8 cellular contexts compared by ENCODE assay signal in genomic region chr11:12008790-12009616, GRCh38. TPM values are rescaled to one million over a fixed set of nuclear protein-coding genes. Genes with fewer than 3 reads are reported as not detected.
DNase-seq lines count a peak whose midpoint lies in the region; ATAC-seq and TF ChIP-seq lines count a peak whose summit lies in the region.

No MANE protein-coding gene starts in this region.

- ATAC-seq in GM18511 (IDR thresholded peaks at IDR 0.05; ENCODE audit: unreplicated experiment): no peak
- ATAC-seq in HG02870 (IDR thresholded peaks at IDR 0.05; ENCODE audit: unreplicated experiment): no peak

- H3K27me3 ChIP-seq in adipocyte (replicated peaks; ENCODE audit: control insufficient read depth, insufficient read depth, low read length) (no peaks in the 10 kb centered on the region), right atrium auricular region (no peaks in the 10 kb centered on the region)

- no peak overlapping the region for H3K27ac Mint-ChIP-seq in activated naive CD4-positive, alpha-beta T cell treated with anti-CD3 and anti-CD28 coated beads, Interleukin-2, amount 50 U/mL, for 24 hours
- peak overlapping the region; percentile 71 for H3K27ac Mint-ChIP-seq in progenitor cell of endocrine pancreas

- H3K9me3 ChIP-seq in adipocyte (ENCODE audit: control insufficient read depth, low read length) (no peaks in the 10 kb centered on the region), right atrium auricular region (no peaks in the 10 kb centered on the region)

- H3K9me3 Mint-ChIP-seq in activated naive CD4-positive, alpha-beta T cell treated with anti-CD3 and anti-CD28 coated beads, Interleukin-2, amount 50 U/mL, for 24 hours: no peaks in the 10 kb centered on the region
- H3K9me3 Mint-ChIP-seq in progenitor cell of endocrine pancreas (ENCODE audit: low read depth): no peaks in the 10 kb centered on the region

- H3K4me1 ChIP-seq in adipocyte (ENCODE audit: control insufficient read depth, insufficient read depth, low read length) (peaks cover 21% of the 10 kb centered on the region), right atrium auricular region (peaks cover 3 to 49% of the 10 kb centered on the region in 2 donors)

- H3K9ac ChIP-seq in adipocyte (ENCODE audit: low read length): peak overlapping the region; percentile 69

- no peaks in the 10 kb centered on the region for H3K36me3 Mint-ChIP-seq in activated naive CD4-positive, alpha-beta T cell treated with anti-CD3 and anti-CD28 coated beads, Interleukin-2, amount 50 U/mL, for 24 hours
- H3K36me3 Mint-ChIP-seq in progenitor cell of endocrine pancreas (ENCODE audit: insufficient read depth): peaks cover 4% of the 10 kb centered on the region

- H3K27ac ChIP-seq in right atrium auricular region: peak overlapping the region; percentile 89 to 94

- TF ChIP-seq CTCF in right atrium auricular region (IDR thresholded peaks at IDR 0.05): no peak
- no peak for TF ChIP-seq CTCF in progenitor cell of endocrine pancreas (IDR thresholded peaks at IDR 0.05; ENCODE audit: unreplicated experiment)

- peak overlapping the region; percentile 79 for H3K4me3 Mint-ChIP-seq in activated naive CD4-positive, alpha-beta T cell treated with anti-CD3 and anti-CD28 coated beads, Interleukin-2, amount 50 U/mL, for 24 hours
- H3K4me3 Mint-ChIP-seq in progenitor cell of endocrine pancreas (ENCODE audit: low read depth): peak overlapping the region; percentile 89

- no peak for DNase-seq in activated naive CD4-positive, alpha-beta T cell treated with Interleukin-2 at 50 U/mL for 16 hours
- peak; percentile 78 for DNase-seq in adipocyte (ENCODE audit: low read depth)
- no peak for DNase-seq in right atrium auricular region (ENCODE audit: low spot score)
- DNase-seq in progenitor cell of endocrine pancreas (ENCODE audit: low spot score, unreplicated experiment): peak; percentile 52
- DNase-seq in stimulated activated CD4-positive, alpha-beta T cell treated with anti-CD3 and anti-CD28 coated beads, Interleukin-15, amount 100 ng/mL, for 24 hours: no peak

- H3K4me3 ChIP-seq in adipocyte (ENCODE audit: low read length): peak overlapping the region; percentile 81
- H3K4me3 ChIP-seq in right atrium auricular region: peak overlapping the region; percentile 74 to 77

- H3K4me1 Mint-ChIP-seq in activated naive CD4-positive, alpha-beta T cell treated with anti-CD3 and anti-CD28 coated beads, Interleukin-2, amount 50 U/mL, for 24 hours: peaks cover 13% of the 10 kb centered on the region
- peaks cover 6% of the 10 kb centered on the region for H3K4me1 Mint-ChIP-seq in progenitor cell of endocrine pancreas (ENCODE audit: low read depth)

- H3K27me3 Mint-ChIP-seq in activated naive CD4-positive, alpha-beta T cell treated with anti-CD3 and anti-CD28 coated beads, Interleukin-2, amount 50 U/mL, for 24 hours: peaks cover 65% of the 10 kb centered on the region
- H3K27me3 Mint-ChIP-seq in progenitor cell of endocrine pancreas: peaks cover 16% of the 10 kb centered on the region

- H3K36me3 ChIP-seq in adipocyte (ENCODE audit: control insufficient read depth, insufficient read depth, low read length, severe bottlenecking) (no peaks in the 10 kb centered on the region), right atrium auricular region (peaks cover 6% of the 10 kb centered on the region)

RNA-seq across cellular contexts. Expression of gene DKK3, which starts 0.6 kb away (rescaled TPM):
- total RNA-seq in right atrium auricular region (1,000 to 10,000 TPM; 2,934 to 5,316 TPM), progenitor cell of endocrine pancreas (66.3 and 75.2 TPM in 2 replicates)

Comparison
In these comparisons a context has a peak if more than half of its experiments do, and no peak if none do; other contexts are left out.
1. DNase-seq: peak in adipocyte (single experiment) and progenitor cell of endocrine pancreas (single experiment); none in activated naive CD4-positive, alpha-beta T cell treated with Interleukin-2 at 50 U/mL for 16 hours (single experiment), right atrium auricular region (single experiment) and stimulated activated CD4-positive, alpha-beta T cell treated with anti-CD3 and anti-CD28 coated beads, Interleukin-15, amount 100 ng/mL, for 24 hours (single experiment).
2. RNA of gene DKK3, which starts 0.6 kb away (total RNA-seq): 2,934 to 5,316 TPM in right atrium auricular region; 66.3 to 75.2 TPM in progenitor cell of endocrine pancreas; every median in the first group is over 10 times any median in the second.